ENCODE assay signal across 25 cellular contexts in genomic region chr19:33248104-33248503, GRCh38. TPM values are rescaled to one million over a fixed set of nuclear protein-coding genes. Genes with fewer than 3 reads are reported as not detected.
DNase-seq lines count a peak whose midpoint lies in the region; ATAC-seq and TF ChIP-seq lines count a peak whose summit lies in the region.
"Had no signal": no experiment of that assay in that cellular context is flagged by ENCODE, and none has a peak within 500 bp of the region (broad histone marks: within the 10 kb centered on the region; RNA-seq: fewer than 3 reads in every experiment).

No MANE protein-coding gene starts in this region.

- 97% methylated on average over 8 of the region's 8 CpGs for WGBS in hepatocyte (ENCODE audit: low lambda C conversion rate, missing lambda C conversion rate)

- no peak for TF ChIP-seq CTCF in natural killer cell (IDR thresholded peaks at IDR 0.05)
- TF ChIP-seq CTCF in hepatocyte (IDR thresholded peaks at IDR 0.05; ENCODE audit: poor library complexity): no peak
- TF ChIP-seq CTCF in neural progenitor cell (IDR thresholded peaks at IDR 0.05): no peak

- H4K20me1 ChIP-seq in hepatocyte (ENCODE audit: insufficient read depth, poor library complexity, severe bottlenecking) (no peaks in the 10 kb centered on the region), neural progenitor cell (ENCODE audit: low read depth) (no peaks in the 10 kb centered on the region)

- no peak overlapping the region for H3K27ac Mint-ChIP-seq in natural killer cell treated with Interleukin-12 subunit alpha and Interleukin-12 subunit beta and Interleukin-15 and Interleukin-18, amount 100 ng/mL, for 72 hours
- H3K27ac Mint-ChIP-seq in natural killer cell (no peak overlapping the region), neural progenitor cell (peak overlapping the region; percentile 79)
- H3K27ac Mint-ChIP-seq: CD4-positive, alpha-beta T cell had no signal

- H2AFZ ChIP-seq in hepatocyte (no peak overlapping the region), neural progenitor cell (replicated peaks) (no peak overlapping the region)
- H2AFZ ChIP-seq: GM23248 had no signal

- H3K4me1 ChIP-seq in hepatocyte (ENCODE audit: insufficient read depth) (no peaks in the 10 kb centered on the region), neural progenitor cell (no peaks in the 10 kb centered on the region)
- H3K4me1 ChIP-seq: HAP-1, Peyer's patch had no signal

- no peaks in the 10 kb centered on the region for H3K27me3 Mint-ChIP-seq in natural killer cell treated with Interleukin-12 subunit alpha and Interleukin-12 subunit beta and Interleukin-15 and Interleukin-18, amount 100 ng/mL, for 72 hours
- H3K27me3 Mint-ChIP-seq in natural killer cell (ENCODE audit: low read depth in 2 of 2) (no peaks in the 10 kb centered on the region), neural progenitor cell (ENCODE audit: insufficient read depth, low read depth) (peaks cover 6% of the 10 kb centered on the region)
- H3K27me3 Mint-ChIP-seq: CD4-positive, alpha-beta T cell had no signal

- no peak overlapping the region for H3K4me3 Mint-ChIP-seq in natural killer cell treated with Interleukin-12 subunit alpha and Interleukin-12 subunit beta and Interleukin-15 and Interleukin-18, amount 100 ng/mL, for 72 hours
- H3K4me3 Mint-ChIP-seq in natural killer cell (no peak overlapping the region), neural progenitor cell (no peak overlapping the region)
- H3K4me3 Mint-ChIP-seq: CD4-positive, alpha-beta T cell had no signal

- no peak overlapping the region for H3K4me2 ChIP-seq in hepatocyte
- no peak overlapping the region for H3K4me2 ChIP-seq in neural progenitor cell
- H3K4me2 ChIP-seq: KMS-11 had no signal

- intact Hi-C loops in natural killer cell (cut with micrococcal nuclease): no loop called here

- H3K79me2 ChIP-seq in hepatocyte (no peaks in the 10 kb centered on the region), neural progenitor cell (ENCODE audit: low read depth) (no peaks in the 10 kb centered on the region)

- no peaks in the 10 kb centered on the region for H3K4me1 Mint-ChIP-seq in natural killer cell treated with Interleukin-12 subunit alpha and Interleukin-12 subunit beta and Interleukin-15 and Interleukin-18, amount 100 ng/mL, for 72 hours (ENCODE audit: low read depth in 2 of 2)
- H3K4me1 Mint-ChIP-seq in natural killer cell (peaks cover 0 to 4% of the 10 kb centered on the region in 2 donors), neural progenitor cell (no peaks in the 10 kb centered on the region)

- H3K9me3 ChIP-seq in hepatocyte (ENCODE audit: low read depth): no peaks in the 10 kb centered on the region
- peaks cover 5% of the 10 kb centered on the region for H3K9me3 ChIP-seq in neural progenitor cell (ENCODE audit: low read depth)

- no peak overlapping the region for H3K9ac ChIP-seq in neural progenitor cell
- H3K9ac ChIP-seq: GM23248, KMS-11 had no signal

- no peaks in the 10 kb centered on the region for H3K36me3 Mint-ChIP-seq in natural killer cell treated with Interleukin-12 subunit alpha and Interleukin-12 subunit beta and Interleukin-15 and Interleukin-18, amount 100 ng/mL, for 72 hours
- H3K36me3 Mint-ChIP-seq in natural killer cell (no peaks in the 10 kb centered on the region), neural progenitor cell (no peaks in the 10 kb centered on the region)

- no peaks in the 10 kb centered on the region for H3K36me3 ChIP-seq in hepatocyte (replicated peaks; ENCODE audit: insufficient read depth, low read depth)
- H3K36me3 ChIP-seq in neural progenitor cell: no peaks in the 10 kb centered on the region
- H3K36me3 ChIP-seq: HAP-1, Peyer's patch had no signal

- peaks cover 3% of the 10 kb centered on the region for H3F3A ChIP-seq in neural progenitor cell (ENCODE audit: low read depth)

- peak overlapping the region; percentile 37 for H3K27ac ChIP-seq in hepatocyte
- no peak overlapping the region for H3K27ac ChIP-seq in neural progenitor cell
- H3K27ac ChIP-seq: GM23248, KMS-11, Peyer's patch had no signal

- H3K9me3 Mint-ChIP-seq in natural killer cell treated with Interleukin-12 subunit alpha and Interleukin-12 subunit beta and Interleukin-15 and Interleukin-18, amount 100 ng/mL, for 72 hours: no peaks in the 10 kb centered on the region
- H3K9me3 Mint-ChIP-seq in natural killer cell (no peaks in the 10 kb centered on the region), neural progenitor cell (peaks cover 2% of the 10 kb centered on the region)
- H3K9me3 Mint-ChIP-seq: CD4-positive, alpha-beta T cell had no signal

- H3K9me2 ChIP-seq in hepatocyte (replicated peaks; ENCODE audit: insufficient read depth): no peaks in the 10 kb centered on the region

- no peak for ATAC-seq in natural killer cell treated with Interleukin-12 subunit alpha and Interleukin-12 subunit beta and Interleukin-15 and Interleukin-18, amount 100 ng/mL, for 72 hours
- ATAC-seq in natural killer cell: no peak

- H3K4me3 ChIP-seq in hepatocyte (no peak overlapping the region), neural progenitor cell (no peak overlapping the region)
- H3K4me3 ChIP-seq: GM23248, HAP-1, Peyer's patch had no signal

- DNase-seq in natural killer cell treated with Interleukin-12 subunit alpha and Interleukin-12 subunit beta and Interleukin-15 and Interleukin-18, amount 100 ng/mL, for 72 hours (ENCODE audit: low spot score): peak; percentile 49
- DNase-seq in natural killer cell (no peak), hepatocyte (ENCODE audit: low spot score) (no peak), neural progenitor cell (ENCODE audit: low spot score) (no peak), NCI-H146 (lab: John Stamatoyannopoulos, UW) (no peak), SKM-1 (lab: John Stamatoyannopoulos, UW; ENCODE audit: unreplicated experiment) (no peak), NCI-H1930 (lab: John Stamatoyannopoulos, UW) (no peak)
- DNase-seq: Caco-2; CD4-positive, alpha-beta T cell; DMS 273 treated with DMSO at 0.1 percent for 48 hours; GM23248; IMR-90; NCI-H1105 treated with DMSO at 0.1 percent for 48 hours; NCI-H1694; NCI-H2081 treated with DMSO at 0.1 percent for 48 hours; NCI-H2171 treated with DMSO at 0.1 percent for 48 hours; NCI-H524 treated with DMSO at 0.1 percent for 48 hours; NCI-H82; Peyer's patch had no signal

- H3K27me3 ChIP-seq in hepatocyte (no peaks in the 10 kb centered on the region), neural progenitor cell (no peaks in the 10 kb centered on the region)
- H3K27me3 ChIP-seq: Peyer's patch had no signal

RNA-seq across cellular contexts. Expression of gene SLC7A10, which starts 22.5 kb away (rescaled TPM):
- not detected for total RNA-seq in natural killer cell treated with Interleukin-12 subunit alpha and Interleukin-12 subunit beta and Interleukin-15 and Interleukin-18, amount 100 ng/mL, for 72 hours
- total RNA-seq in natural killer cell (not detected), hepatocyte (4.5 and 5.5 TPM in 2 replicates), neural progenitor cell (ENCODE audit: low replicate concordance) (0.79 and 0.81 TPM in 2 replicates)
- 4.3 and 7.3 TPM in 2 replicates for polyA plus RNA-seq in hepatocyte
- total RNA-seq: Caco-2; CD4-positive, alpha-beta T cell; G401; GM23248; HT1080; IMR-90; Peyer's patch; SK-MEL-5 had no signal
- polyA plus RNA-seq: BJ, GM23248, IMR-90 had no signal

RNA-seq across cellular contexts. Expression of gene LRP3, which starts 54.0 kb away (rescaled TPM):
- total RNA-seq in natural killer cell treated with Interleukin-12 subunit alpha and Interleukin-12 subunit beta and Interleukin-15 and Interleukin-18, amount 100 ng/mL, for 72 hours: not detected
- under 1 TPM in 2 of 3 donors, not detected in 1; 0.33 to 0.38 TPM for total RNA-seq in natural killer cell
- total RNA-seq in hepatocyte: 35.1 and 37.4 TPM in 2 replicates
- polyA plus RNA-seq in hepatocyte: 35.5 and 44.0 TPM in 2 replicates
- total RNA-seq in neural progenitor cell (ENCODE audit: low replicate concordance): 7.5 and 40.0 TPM in 2 replicates

RNA-seq across cellular contexts. Expression of gene CEBPA, which starts 54.2 kb away (rescaled TPM):
- total RNA-seq in natural killer cell treated with Interleukin-12 subunit alpha and Interleukin-12 subunit beta and Interleukin-15 and Interleukin-18, amount 100 ng/mL, for 72 hours: 1 to 10 TPM; 1.3 to 1.9 TPM
- total RNA-seq in natural killer cell (10 to 100 TPM in 1 of 3 donors, 1 to 10 TPM in 2; 7.6 to 19.5 (median 8.2) TPM), hepatocyte (151 and 160 TPM in 2 replicates), neural progenitor cell (ENCODE audit: low replicate concordance) (0.71 and 2.9 TPM in 2 replicates)
- polyA plus RNA-seq in hepatocyte: 65.1 and 103 TPM in 2 replicates
- polyA plus RNA-seq: GM23248 had no signal
